Comparison of ENCODE assay signal across 1 cellular context in the genomic region with DNA sequence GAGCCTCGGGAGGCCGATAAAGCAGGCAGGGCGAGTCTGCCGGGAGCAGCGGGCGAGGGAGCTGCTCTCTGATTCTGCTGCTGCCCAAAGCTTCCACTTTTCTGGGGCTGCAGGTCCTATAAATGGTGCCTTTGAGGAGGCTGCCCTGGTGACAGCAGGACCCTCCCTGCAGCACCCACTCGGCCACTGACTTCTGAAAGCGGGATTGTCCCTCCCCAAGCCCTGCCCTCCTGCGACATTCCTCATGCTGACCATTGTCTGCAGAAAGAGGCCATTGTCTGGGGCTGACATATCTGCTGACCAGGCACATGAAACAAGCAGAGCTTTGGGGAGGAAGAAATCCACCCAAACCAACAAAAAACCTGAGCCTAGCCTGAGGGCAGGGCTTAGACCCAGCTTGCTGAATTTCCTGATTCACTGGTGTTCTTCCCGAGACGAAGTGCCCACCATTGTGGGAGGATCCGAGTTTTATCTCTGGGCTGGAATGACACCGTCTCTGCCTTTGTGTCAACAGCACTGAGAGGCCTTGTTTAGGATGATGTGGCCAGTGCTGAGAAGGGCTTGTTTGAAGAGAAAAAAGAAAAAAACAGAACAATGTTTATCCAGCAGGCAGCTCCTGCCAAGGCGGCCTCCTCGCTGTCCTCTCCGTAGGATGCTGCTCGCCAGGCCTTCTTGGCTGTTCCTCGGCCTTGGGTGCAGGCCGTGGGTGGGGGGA.
TF ChIP-seq lines count a peak whose summit lies in the region.

No MANE protein-coding gene starts in this region.

TF ChIP-seq in HepG2, 621 proteins besides CTCF, POLR2A, EP300 and RAD21 (continued from another document and continues in another):
- peak; percentile 82; the same call in 1 of the 2 replicates for TF ChIP-seq ZSCAN5A (CRISPR knock-in tag; IDR thresholded peaks at IDR 0.05; ENCODE audit: borderline replicate concordance)
- TF ChIP-seq AHDC1 (CRISPR knock-in tag; IDR thresholded peaks at IDR 0.05; ENCODE audit: borderline replicate concordance), result peak; percentile 64; the same call in 1 of the 2 replicates
- peak in 1 of 2 experiments; percentile 56; a peak in 1 of 4 replicates for TF ChIP-seq ATF4 (CRISPR knock-in tag; IDR thresholded peaks at IDR 0.05)
- TF ChIP-seq ZNF570 (CRISPR knock-in tag; IDR thresholded peaks at IDR 0.05; ENCODE audit: borderline replicate concordance), result no peak
- no peak for TF ChIP-seq TEAD2 (CRISPR knock-in tag; IDR thresholded peaks at IDR 0.05)
- TF ChIP-seq ZNF687 (CRISPR knock-in tag; IDR thresholded peaks at IDR 0.05), result peak; percentile 69
- TF ChIP-seq BCL6 (CRISPR knock-in tag; IDR thresholded peaks at IDR 0.05), result peak; percentile 82
- TF ChIP-seq HOXA3 (CRISPR knock-in tag; IDR thresholded peaks at IDR 0.05), result no peak; the same call in 1 of the 2 replicates
- TF ChIP-seq FOXP1 (IDR thresholded peaks at IDR 0.05), result no peak
- peak; percentile 88 for TF ChIP-seq FOXP1 (CRISPR knock-in tag; IDR thresholded peaks at IDR 0.05)
- TF ChIP-seq E2F2 (CRISPR knock-in tag; IDR thresholded peaks at IDR 0.05; ENCODE audit: borderline replicate concordance), result no peak
- TF ChIP-seq PHF8 (CRISPR knock-in tag; IDR thresholded peaks at IDR 0.05), result peak; percentile 26
- no peak for TF ChIP-seq SSRP1 (CRISPR knock-in tag; IDR thresholded peaks at IDR 0.05)
- TF ChIP-seq DNMT3B (CRISPR knock-in tag; conservative IDR thresholded peaks at IDR 0.05), result no peak; the same call in 1 of the 2 replicates
- peak; percentile 4 for TF ChIP-seq ZNF883 (CRISPR knock-in tag; IDR thresholded peaks at IDR 0.05; ENCODE audit: not compliant biosample characterization)
- peak in 1 of 2 experiments; percentile 62; a peak in 1 of 4 replicates for TF ChIP-seq KLF16 (CRISPR knock-in tag; IDR thresholded peaks at IDR 0.05)
- no peak for TF ChIP-seq ZNF512B (CRISPR knock-in tag; IDR thresholded peaks at IDR 0.05; ENCODE audit: borderline replicate concordance)
- no peak for TF ChIP-seq ZBTB3 (CRISPR knock-in tag; IDR thresholded peaks at IDR 0.05; ENCODE audit: borderline replicate concordance, low read depth)
- no peak for TF ChIP-seq IKZF1 (IDR thresholded peaks at IDR 0.05)
- no peak for TF ChIP-seq ZFP62 (CRISPR knock-in tag; IDR thresholded peaks at IDR 0.05)
- peak; percentile 1; the same call in 1 of the 2 replicates for TF ChIP-seq ZNF556 (CRISPR knock-in tag; IDR thresholded peaks at IDR 0.05; ENCODE audit: borderline replicate concordance)
- TF ChIP-seq RFX3 (CRISPR knock-in tag; IDR thresholded peaks at IDR 0.05), result no peak
- TF ChIP-seq ZNF225 (CRISPR knock-in tag; IDR thresholded peaks at IDR 0.05), result peak; percentile 80; the same call in 1 of the 2 replicates
- TF ChIP-seq, protein P1, sequence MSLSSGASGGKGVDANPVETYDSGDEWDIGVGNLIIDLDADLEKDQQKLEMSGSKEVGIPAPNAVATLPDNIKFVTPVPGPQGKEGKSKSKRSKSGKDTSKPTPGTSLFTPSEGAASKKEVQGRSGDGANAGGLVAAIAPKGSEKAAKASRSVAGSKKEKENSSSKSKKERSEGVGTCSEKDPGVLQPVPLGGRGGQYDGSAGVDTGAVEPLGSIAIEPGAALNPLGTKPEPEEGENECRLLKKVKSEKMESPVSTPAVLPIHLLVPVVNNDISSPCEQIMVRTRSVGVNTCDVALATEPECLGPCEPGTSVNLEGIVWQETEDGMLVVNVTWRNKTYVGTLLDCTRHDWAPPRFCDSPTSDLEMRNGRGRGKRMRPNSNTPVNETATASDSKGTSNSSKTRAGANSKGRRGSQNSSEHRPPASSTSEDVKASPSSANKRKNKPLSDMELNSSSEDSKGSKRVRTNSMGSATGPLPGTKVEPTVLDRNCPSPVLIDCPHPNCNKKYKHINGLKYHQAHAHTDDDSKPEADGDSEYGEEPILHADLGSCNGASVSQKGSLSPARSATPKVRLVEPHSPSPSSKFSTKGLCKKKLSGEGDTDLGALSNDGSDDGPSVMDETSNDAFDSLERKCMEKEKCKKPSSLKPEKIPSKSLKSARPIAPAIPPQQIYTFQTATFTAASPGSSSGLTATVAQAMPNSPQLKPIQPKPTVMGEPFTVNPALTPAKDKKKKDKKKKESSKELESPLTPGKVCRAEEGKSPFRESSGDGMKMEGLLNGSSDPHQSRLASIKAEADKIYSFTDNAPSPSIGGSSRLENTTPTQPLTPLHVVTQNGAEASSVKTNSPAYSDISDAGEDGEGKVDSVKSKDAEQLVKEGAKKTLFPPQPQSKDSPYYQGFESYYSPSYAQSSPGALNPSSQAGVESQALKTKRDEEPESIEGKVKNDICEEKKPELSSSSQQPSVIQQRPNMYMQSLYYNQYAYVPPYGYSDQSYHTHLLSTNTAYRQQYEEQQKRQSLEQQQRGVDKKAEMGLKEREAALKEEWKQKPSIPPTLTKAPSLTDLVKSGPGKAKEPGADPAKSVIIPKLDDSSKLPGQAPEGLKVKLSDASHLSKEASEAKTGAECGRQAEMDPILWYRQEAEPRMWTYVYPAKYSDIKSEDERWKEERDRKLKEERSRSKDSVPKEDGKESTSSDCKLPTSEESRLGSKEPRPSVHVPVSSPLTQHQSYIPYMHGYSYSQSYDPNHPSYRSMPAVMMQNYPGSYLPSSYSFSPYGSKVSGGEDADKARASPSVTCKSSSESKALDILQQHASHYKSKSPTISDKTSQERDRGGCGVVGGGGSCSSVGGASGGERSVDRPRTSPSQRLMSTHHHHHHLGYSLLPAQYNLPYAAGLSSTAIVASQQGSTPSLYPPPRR (CRISPR knock-in tag; IDR thresholded peaks at IDR 0.05; ENCODE audit: borderline replicate concordance), result peak; percentile 84
- peak; percentile 57; the same call in 1 of the 2 replicates for TF ChIP-seq HIC2 (CRISPR knock-in tag; IDR thresholded peaks at IDR 0.05; ENCODE audit: low read depth)
